Comparison of ENCODE assay signal across 9 cellular contexts in the genomic region with DNA sequence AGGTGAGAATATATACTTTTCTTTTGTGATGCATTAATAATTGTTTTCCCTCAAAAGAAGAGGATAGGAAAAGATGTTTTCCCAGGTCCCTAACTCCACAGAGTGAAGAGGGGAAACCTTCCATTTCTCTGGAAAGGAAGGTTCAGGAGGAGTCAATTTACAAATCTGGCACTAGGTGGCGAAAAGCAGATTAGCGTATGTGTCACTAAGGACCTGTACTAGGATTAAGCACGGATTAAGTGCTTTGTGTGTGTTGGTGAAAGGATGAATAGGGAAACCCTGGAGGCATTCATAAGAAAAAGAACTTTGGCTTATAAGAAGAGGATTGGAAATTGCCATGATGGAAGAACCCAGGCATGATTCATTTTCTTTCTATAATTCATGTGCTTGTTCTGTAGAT.
A peak's percentile ranks its signal among the peaks of the same experiment; 100 is the strongest.
DNase-seq lines count a peak whose midpoint lies in the region; ATAC-seq and TF ChIP-seq lines count a peak whose summit lies in the region.
"Had no signal": no experiment of that assay in that cellular context is flagged by ENCODE, and none has a peak within 500 bp of the region (broad histone marks: within the 10 kb centered on the region; RNA-seq: fewer than 3 reads in every experiment).

No MANE protein-coding gene starts in this region.

- CTCF ChIA-PET in HCT116 (lab: Charles Lee) = interaction anchor here (0.9 to 2.5 kb wide), 3 partner anchors 595 to 912 kb away, joined by 3 to 15 read pairs (median 3); no protein-coding TSS in a partner anchor

- no peak for TF ChIP-seq POLR2A in HCT116 (IDR thresholded peaks at IDR 0.05; ENCODE audit: borderline replicate concordance, extremely low read depth, insufficient read depth, insufficient read length)

- no peaks in the 10 kb centered on the region for H3K27me3 ChIP-seq in HCT116 (ENCODE audit: insufficient read depth, low read length)

- H2AFZ ChIP-seq in HCT116 (ENCODE audit: low read depth, low read length, poor library complexity, severe bottlenecking) = no peak overlapping the region

- RAD21 ChIA-PET in HCT116 (lab: Charles Lee; ENCODE audit: low non-redundant PET in 1 of 2, low total read pairs in 2 of 2, uncharacterized antibody in 2 of 2, unreplicated experiment in 2 of 2) = no interaction called here

- H3K27ac ChIP-seq in HCT116 (ENCODE audit: low read depth, low read length) = no peak overlapping the region

- POLR2A ChIA-PET in HCT116 (lab: Charles Lee) = no interaction called here

- H3K4me1 ChIP-seq in HCT116 (ENCODE audit: control insufficient read depth in 1 of 2, insufficient read depth in 2 of 2, low read length in 2 of 2) = no peaks in the 10 kb centered on the region

- DNase-seq in COLO668 (lab: John Stamatoyannopoulos, UW; ENCODE audit: unreplicated experiment) (peak; percentile 32), HCT116 (ENCODE audit: low read depth, low spot score) (peak; percentile 22), RPMI8226 (peak; percentile 22), iPS DF 19.7 (ENCODE audit: low read depth, low spot score) (peak; percentile 25), NOMO-1 treated with dmso at 0.1 percent for 144 hours (lab: John Stamatoyannopoulos, UW; ENCODE audit: unreplicated experiment) (no peak), mesenteric fat pad (ENCODE audit: low spot score) (no peak)
- DNase-seq: activated CD4-positive, alpha-beta T cell treated with anti-CD3 and anti-CD28 coated beads for 1 hour had no signal

- H3K9ac ChIP-seq in HCT116 (ENCODE audit: low read length) = no peak overlapping the region

- TF ChIP-seq RAD21 in HCT116 (IDR thresholded peaks at IDR 0.05; ENCODE audit: low read depth) = peak; percentile 37

- intact Hi-C loops in HCT116 (cut with micrococcal nuclease) = loop anchor here (1.0 to 5.0 kb wide), 2 partner anchors 553 to 594 kb away; no protein-coding TSS in a partner anchor

- BruUV-seq in HCT116 (replicated peaks; lab: Mats Ljungman, UMichigan) = no TSS peak

- no peak overlapping the region for H3K4me2 ChIP-seq in HCT116 (ENCODE audit: low read length)

- H3K79me2 ChIP-seq in HCT116 (ENCODE audit: insufficient read depth, low read length) = no peaks in the 10 kb centered on the region

- ATAC-seq in HCT116 (peak; percentile 78), HG03135 (IDR thresholded peaks at IDR 0.05; ENCODE audit: unreplicated experiment) (no peak), GM21447 (IDR thresholded peaks at IDR 0.05; ENCODE audit: unreplicated experiment) (no peak)

- no peaks in the 10 kb centered on the region for H3K36me3 ChIP-seq in HCT116 (ENCODE audit: control insufficient read depth in 1 of 2, insufficient read depth in 2 of 2, low read length in 2 of 2)

- H4K20me1 ChIP-seq in HCT116 (ENCODE audit: insufficient read depth) = no peaks in the 10 kb centered on the region

- no peaks in the 10 kb centered on the region for H3K9me2 ChIP-seq in HCT116 (ENCODE audit: insufficient read depth)

- peak; percentile 39 to 64 (median 59); a peak in 5 of 6 replicates for TF ChIP-seq CTCF in HCT116 (IDR thresholded peaks at IDR 0.05 in 2 of 3, conservative IDR thresholded peaks at IDR 0.05 in 1 of 3; ENCODE audit: borderline replicate concordance in 1 of 3, insufficient read depth in 1 of 3, low read depth in 2 of 3, low read length in 2 of 3)

- no peak overlapping the region for H3K4me3 ChIP-seq in HCT116 (replicated peaks in 1 of 2; ENCODE audit: low read depth in 1 of 2, low read length in 2 of 2)

- no peaks in the 10 kb centered on the region for H3K9me3 ChIP-seq in HCT116 (ENCODE audit: control insufficient read depth in 1 of 2, insufficient read depth in 1 of 2, low read depth in 1 of 2, low read length in 2 of 2)

TF ChIP-seq in HCT116, 20 proteins besides CTCF, POLR2A, EP300 and RAD21:
- TF ChIP-seq YY1 (IDR thresholded peaks at IDR 0.05; ENCODE audit: extremely low read depth, insufficient replicate concordance, low read depth, low read length) (no peak), ZFX (IDR thresholded peaks at IDR 0.05) (no peak), SP1 (IDR thresholded peaks at IDR 0.05; ENCODE audit: low read depth) (no peak), CEBPB (IDR thresholded peaks at IDR 0.05; ENCODE audit: low read depth) (no peak), JUND (IDR thresholded peaks at IDR 0.05) (no peak), SRF (IDR thresholded peaks at IDR 0.05; ENCODE audit: low read depth) (no peak), EZH2 (IDR thresholded peaks at IDR 0.05) (no peak), ELF1 (IDR thresholded peaks at IDR 0.05; ENCODE audit: borderline replicate concordance, low read depth) (no peak), EZH2phosphoT487 (IDR thresholded peaks at IDR 0.05; ENCODE audit: borderline replicate concordance) (no peak), POLR2AphosphoS5 (IDR thresholded peaks at IDR 0.05; ENCODE audit: low read depth, low read length) (no peak), SIN3A (IDR thresholded peaks at IDR 0.05; ENCODE audit: low read depth) (no peak), ZNF274 (IDR thresholded peaks at IDR 0.05; ENCODE audit: low read depth, low read length) (no peak), FOSL1 (IDR thresholded peaks at IDR 0.05; ENCODE audit: low read depth) (no peak), TCF7L2 (IDR thresholded peaks at IDR 0.05; ENCODE audit: borderline replicate concordance, extremely low read depth, insufficient read depth, insufficient read length) (no peak)
- TF ChIP-seq, protein P1, sequence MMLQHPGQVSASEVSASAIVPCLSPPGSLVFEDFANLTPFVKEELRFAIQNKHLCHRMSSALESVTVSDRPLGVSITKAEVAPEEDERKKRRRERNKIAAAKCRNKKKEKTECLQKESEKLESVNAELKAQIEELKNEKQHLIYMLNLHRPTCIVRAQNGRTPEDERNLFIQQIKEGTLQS (IDR thresholded peaks at IDR 0.05) = no peak
- TF ChIP-seq, protein P2, sequence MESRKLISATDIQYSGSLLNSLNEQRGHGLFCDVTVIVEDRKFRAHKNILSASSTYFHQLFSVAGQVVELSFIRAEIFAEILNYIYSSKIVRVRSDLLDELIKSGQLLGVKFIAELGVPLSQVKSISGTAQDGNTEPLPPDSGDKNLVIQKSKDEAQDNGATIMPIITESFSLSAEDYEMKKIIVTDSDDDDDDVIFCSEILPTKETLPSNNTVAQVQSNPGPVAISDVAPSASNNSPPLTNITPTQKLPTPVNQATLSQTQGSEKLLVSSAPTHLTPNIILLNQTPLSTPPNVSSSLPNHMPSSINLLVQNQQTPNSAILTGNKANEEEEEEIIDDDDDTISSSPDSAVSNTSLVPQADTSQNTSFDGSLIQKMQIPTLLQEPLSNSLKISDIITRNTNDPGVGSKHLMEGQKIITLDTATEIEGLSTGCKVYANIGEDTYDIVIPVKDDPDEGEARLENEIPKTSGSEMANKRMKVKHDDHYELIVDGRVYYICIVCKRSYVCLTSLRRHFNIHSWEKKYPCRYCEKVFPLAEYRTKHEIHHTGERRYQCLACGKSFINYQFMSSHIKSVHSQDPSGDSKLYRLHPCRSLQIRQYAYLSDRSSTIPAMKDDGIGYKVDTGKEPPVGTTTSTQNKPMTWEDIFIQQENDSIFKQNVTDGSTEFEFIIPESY (IDR thresholded peaks at IDR 0.05; ENCODE audit: extremely low read depth, insufficient replicate concordance, low read length) = no peak
- TF ChIP-seq, protein P3, sequence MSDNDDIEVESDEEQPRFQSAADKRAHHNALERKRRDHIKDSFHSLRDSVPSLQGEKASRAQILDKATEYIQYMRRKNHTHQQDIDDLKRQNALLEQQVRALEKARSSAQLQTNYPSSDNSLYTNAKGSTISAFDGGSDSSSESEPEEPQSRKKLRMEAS (IDR thresholded peaks at IDR 0.05) = no peak
- TF ChIP-seq, protein P4, sequence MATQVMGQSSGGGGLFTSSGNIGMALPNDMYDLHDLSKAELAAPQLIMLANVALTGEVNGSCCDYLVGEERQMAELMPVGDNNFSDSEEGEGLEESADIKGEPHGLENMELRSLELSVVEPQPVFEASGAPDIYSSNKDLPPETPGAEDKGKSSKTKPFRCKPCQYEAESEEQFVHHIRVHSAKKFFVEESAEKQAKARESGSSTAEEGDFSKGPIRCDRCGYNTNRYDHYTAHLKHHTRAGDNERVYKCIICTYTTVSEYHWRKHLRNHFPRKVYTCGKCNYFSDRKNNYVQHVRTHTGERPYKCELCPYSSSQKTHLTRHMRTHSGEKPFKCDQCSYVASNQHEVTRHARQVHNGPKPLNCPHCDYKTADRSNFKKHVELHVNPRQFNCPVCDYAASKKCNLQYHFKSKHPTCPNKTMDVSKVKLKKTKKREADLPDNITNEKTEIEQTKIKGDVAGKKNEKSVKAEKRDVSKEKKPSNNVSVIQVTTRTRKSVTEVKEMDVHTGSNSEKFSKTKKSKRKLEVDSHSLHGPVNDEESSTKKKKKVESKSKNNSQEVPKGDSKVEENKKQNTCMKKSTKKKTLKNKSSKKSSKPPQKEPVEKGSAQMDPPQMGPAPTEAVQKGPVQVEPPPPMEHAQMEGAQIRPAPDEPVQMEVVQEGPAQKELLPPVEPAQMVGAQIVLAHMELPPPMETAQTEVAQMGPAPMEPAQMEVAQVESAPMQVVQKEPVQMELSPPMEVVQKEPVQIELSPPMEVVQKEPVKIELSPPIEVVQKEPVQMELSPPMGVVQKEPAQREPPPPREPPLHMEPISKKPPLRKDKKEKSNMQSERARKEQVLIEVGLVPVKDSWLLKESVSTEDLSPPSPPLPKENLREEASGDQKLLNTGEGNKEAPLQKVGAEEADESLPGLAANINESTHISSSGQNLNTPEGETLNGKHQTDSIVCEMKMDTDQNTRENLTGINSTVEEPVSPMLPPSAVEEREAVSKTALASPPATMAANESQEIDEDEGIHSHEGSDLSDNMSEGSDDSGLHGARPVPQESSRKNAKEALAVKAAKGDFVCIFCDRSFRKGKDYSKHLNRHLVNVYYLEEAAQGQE (IDR thresholded peaks at IDR 0.05; ENCODE audit: low read depth) = no peak

Comparison
In these comparisons a context has a peak if more than half of its experiments do, and no peak if none do; other contexts are left out.
1. DNase-seq: peak in COLO668 (single experiment), HCT116 (single experiment), RPMI8226 (single experiment) and iPS DF 19.7 (single experiment); none in NOMO-1 treated with dmso at 0.1 percent for 144 hours (single experiment) and mesenteric fat pad (single experiment).